ENCODE assay signal across 35 cellular contexts in the genomic region with DNA sequence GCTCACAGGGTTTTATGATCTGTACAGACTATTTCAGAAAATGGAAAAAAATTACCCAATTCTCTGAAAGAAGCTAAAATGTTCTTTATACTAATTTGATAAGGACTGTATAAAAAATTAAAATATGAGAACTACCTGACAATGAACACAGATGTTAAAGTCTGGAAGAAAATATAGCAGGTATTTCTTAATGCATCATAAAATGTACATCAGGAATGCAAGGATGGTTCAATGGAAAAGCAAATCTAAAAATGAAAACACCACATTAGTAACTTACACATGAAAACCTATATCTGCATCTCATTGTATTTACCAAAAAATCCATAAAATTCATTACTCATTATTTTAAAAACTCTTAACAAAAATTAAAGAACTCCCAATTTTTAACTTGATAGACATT. TPM values are rescaled to one million over a fixed set of nuclear protein-coding genes. Genes with fewer than 3 reads are reported as not detected.
"Had no signal": no experiment of that assay in that cellular context is flagged by ENCODE, and none has a peak within 500 bp of the region (broad histone marks: within the 10 kb centered on the region; RNA-seq: fewer than 3 reads in every experiment).

No MANE protein-coding gene starts in this region.

- H3K9me3 Mint-ChIP-seq: activated CD4-positive, alpha-beta T cell treated with anti-CD3 and anti-CD28 coated beads, Interleukin-2, amount 10 ng/mL, durations not matched to agents 24 days and 14 days; activated T-helper 2 cell treated with anti-CD3 and anti-CD28 coated beads, Interferon-gamma antibody, Interleukin-2, Interleukin-4, amounts not matched to agents 10 μg/mL and 5 μg/mL and 100 μg/mL, durations not matched to agents 14 hours and 24 hours and 36 hours; central memory CD8-positive, alpha-beta T cell; T-helper 1 cell treated with Interleukin-12 subunit alpha and Interleukin-12 subunit beta and Interleukin-4 antibody, amounts not matched to agents 30 μg/mL and 1 μg/mL, for 36 hours had no signal

- H3K4me3 ChIP-seq: adrenal gland, cardiac muscle cell had no signal

- FAIRE-seq: bronchial epithelial cell, TTC549 had no signal

- DNase-seq: activated B cell treated with CpG ODN at 0.5 μM for 24 hours; activated CD4-positive, alpha-beta memory T cell treated with anti-CD3 and anti-CD28 coated beads for 36 hours; activated CD4-positive, alpha-beta T cell treated with anti-CD3 and anti-CD28 coated beads for 4 hours; activated CD4-positive, alpha-beta T cell treated with anti-CD3 and anti-CD28 coated beads, Interleukin-2, amount 10 ng/mL, durations not matched to agents 24 days and 14 days; activated CD4-positive, alpha-beta T cell treated with anti-CD3 and anti-CD28 coated beads, Interleukin-2, amount 50 U/mL, for 1 hour; activated CD4-positive, alpha-beta T cell treated with anti-CD3 and anti-CD28 coated beads, Interleukin-2, amount 50 U/mL, for 4 hours; activated CD4-positive, CD25-positive, alpha-beta regulatory T cell treated with anti-CD3 and anti-CD28 coated beads, Interleukin-2, amount 50 U/mL, for 72 hours; activated CD8-positive, alpha-beta memory T cell treated with anti-CD3 and anti-CD28 coated beads for 24 hours; activated CD8-positive, alpha-beta memory T cell treated with anti-CD3 and anti-CD28 coated beads, Interleukin-2, amount 10 ng/mL, durations not matched to agents 7 days and 5 days; activated CD8-positive, alpha-beta memory T cell treated with anti-CD3 and anti-CD28 coated beads, Interleukin-2, amount 50 U/mL, for 48 hours; activated CD8-positive, alpha-beta T cell treated with anti-CD3 and anti-CD28 coated beads, Interleukin-2, amount 10 ng/mL, durations not matched to agents 7 days and 5 days; activated effector memory CD4-positive, alpha-beta T cell treated with Interleukin-2 at 50 U/mL for 16 hours; activated gamma-delta T cell; activated naive CD4-positive, alpha-beta T cell treated with anti-CD3 and anti-CD28 coated beads, Interleukin-2, amount 10 ng/mL, durations not matched to agents 7 days and 5 days; activated naive CD4-positive, alpha-beta T cell treated with Interleukin-2 at 50 U/mL for 16 hours; activated naive CD8-positive, alpha-beta T cell treated with anti-CD3 and anti-CD28 coated beads for 36 hours; activated T-cell treated with anti-CD3 and anti-CD28 coated beads, Interleukin-2, amount 50 U/mL, for 24 hours; activated T-cell treated with anti-CD3 and anti-CD28 coated beads, Interleukin-2, amount 50 U/mL, for 48 hours; adrenal gland; amniotic stem cell; aorta; caudate nucleus; cerebellar nuclear complex; T-helper 2 cell; T-helper 9 cell had no signal

- ATAC-seq: activated CD8-positive, alpha-beta memory T cell treated with anti-CD3 and anti-CD28 coated beads, Interleukin-2, amount 10 ng/mL, durations not matched to agents 7 days and 5 days; activated CD8-positive, alpha-beta T cell treated with anti-CD3 and anti-CD28 coated beads, Interleukin-2, amount 10 ng/mL, durations not matched to agents 7 days and 5 days; activated naive CD4-positive, alpha-beta T cell treated with anti-CD3 and anti-CD28 coated beads, Interleukin-2, amount 50 U/mL, for 72 hours had no signal

- H3K36me3 ChIP-seq: adrenal gland, cardiac muscle cell had no signal

- H3K27ac Mint-ChIP-seq: activated B cell treated with CpG ODN at 0.5 μM for 24 hours; activated CD4-positive, alpha-beta memory T cell treated with anti-CD3 and anti-CD28 coated beads for 36 hours; activated CD4-positive, alpha-beta T cell treated with anti-CD3 and anti-CD28 coated beads, Interleukin-2, amount 10 ng/mL, durations not matched to agents 24 days and 14 days; activated CD8-positive, alpha-beta memory T cell treated with anti-CD3 and anti-CD28 coated beads, Interleukin-2, amount 10 ng/mL, durations not matched to agents 7 days and 5 days; activated CD8-positive, alpha-beta T cell treated with anti-CD3 and anti-CD28 coated beads, Interleukin-2, amount 10 ng/mL, durations not matched to agents 7 days and 5 days; activated naive CD4-positive, alpha-beta T cell treated with anti-CD3 and anti-CD28 coated beads, Interleukin-2, amount 10 ng/mL, durations not matched to agents 7 days and 5 days; activated naive CD4-positive, alpha-beta T cell treated with anti-CD3 and anti-CD28 coated beads, Interleukin-2, amount 50 U/mL, for 72 hours; activated naive CD8-positive, alpha-beta T cell treated with anti-CD3 and anti-CD28 coated beads for 36 hours; activated T-cell treated with anti-CD3 and anti-CD28 coated beads, Interleukin-2, amount 50 U/mL, for 24 hours; activated T-helper 2 cell treated with anti-CD3 and anti-CD28 coated beads, Interferon-gamma antibody, Interleukin-2, Interleukin-4, amounts not matched to agents 10 μg/mL and 5 μg/mL and 100 μg/mL, durations not matched to agents 14 hours and 24 hours and 36 hours; brain; T-helper 1 cell treated with Interleukin-12 subunit alpha and Interleukin-12 subunit beta and Interleukin-4 antibody, amounts not matched to agents 30 μg/mL and 1 μg/mL, for 36 hours; T-helper 2 cell treated with Interferon-gamma antibody and Interleukin-4, amounts not matched to agents 5 μg/mL and 100 μg/mL, for 36 hours had no signal

- H3K4me3 Mint-ChIP-seq: activated B cell treated with CpG ODN at 0.5 μM for 24 hours; activated CD4-positive, alpha-beta memory T cell treated with anti-CD3 and anti-CD28 coated beads for 36 hours; activated CD4-positive, alpha-beta T cell treated with anti-CD3 and anti-CD28 coated beads, Interleukin-2, amount 10 ng/mL, durations not matched to agents 24 days and 14 days; activated CD8-positive, alpha-beta memory T cell treated with anti-CD3 and anti-CD28 coated beads, Interleukin-2, amount 10 ng/mL, durations not matched to agents 7 days and 5 days; activated CD8-positive, alpha-beta T cell treated with anti-CD3 and anti-CD28 coated beads, Interleukin-2, amount 10 ng/mL, durations not matched to agents 7 days and 5 days; activated naive CD4-positive, alpha-beta T cell treated with anti-CD3 and anti-CD28 coated beads, Interleukin-2, amount 10 ng/mL, durations not matched to agents 7 days and 5 days; activated naive CD8-positive, alpha-beta T cell treated with anti-CD3 and anti-CD28 coated beads for 36 hours; activated T-cell treated with anti-CD3 and anti-CD28 coated beads, Interleukin-2, amount 50 U/mL, for 24 hours; brain; central memory CD8-positive, alpha-beta T cell; T-helper 1 cell treated with Interleukin-12 subunit alpha and Interleukin-12 subunit beta and Interleukin-4 antibody, amounts not matched to agents 30 μg/mL and 1 μg/mL, for 36 hours; T-helper 2 cell treated with Interferon-gamma antibody and Interleukin-4, amounts not matched to agents 5 μg/mL and 100 μg/mL, for 36 hours had no signal

- H3K27ac ChIP-seq: adrenal gland, cardiac muscle cell, VCaP had no signal

- H3K27me3 Mint-ChIP-seq: activated B cell treated with CpG ODN at 0.5 μM for 24 hours; activated CD8-positive, alpha-beta memory T cell treated with anti-CD3 and anti-CD28 coated beads, Interleukin-2, amount 10 ng/mL, durations not matched to agents 7 days and 5 days; activated naive CD4-positive, alpha-beta T cell treated with anti-CD3 and anti-CD28 coated beads, Interleukin-2, amount 10 ng/mL, durations not matched to agents 7 days and 5 days; brain had no signal

- H3K4me1 Mint-ChIP-seq: activated B cell treated with CpG ODN at 0.5 μM for 24 hours; activated CD4-positive, alpha-beta T cell treated with anti-CD3 and anti-CD28 coated beads, Interleukin-2, amount 10 ng/mL, durations not matched to agents 24 days and 14 days; activated CD8-positive, alpha-beta memory T cell treated with anti-CD3 and anti-CD28 coated beads, Interleukin-2, amount 10 ng/mL, durations not matched to agents 7 days and 5 days; activated naive CD4-positive, alpha-beta T cell treated with anti-CD3 and anti-CD28 coated beads, Interleukin-2, amount 10 ng/mL, durations not matched to agents 7 days and 5 days; activated naive CD8-positive, alpha-beta T cell treated with anti-CD3 and anti-CD28 coated beads for 36 hours; central memory CD8-positive, alpha-beta T cell had no signal

- H3K27me3 ChIP-seq: adrenal gland, cardiac muscle cell had no signal

- H3K36me3 Mint-ChIP-seq: activated CD4-positive, alpha-beta memory T cell treated with anti-CD3 and anti-CD28 coated beads for 36 hours; activated CD8-positive, alpha-beta memory T cell treated with anti-CD3 and anti-CD28 coated beads, Interleukin-2, amount 10 ng/mL, durations not matched to agents 7 days and 5 days; activated naive CD4-positive, alpha-beta T cell treated with anti-CD3 and anti-CD28 coated beads, Interleukin-2, amount 10 ng/mL, durations not matched to agents 7 days and 5 days; activated naive CD4-positive, alpha-beta T cell treated with anti-CD3 and anti-CD28 coated beads, Interleukin-2, amount 50 U/mL, for 72 hours; activated naive CD8-positive, alpha-beta T cell treated with anti-CD3 and anti-CD28 coated beads for 36 hours; brain had no signal

- H3K4me1 ChIP-seq: adrenal gland had no signal

RNA-seq across cellular contexts. Expression of a gene that starts 39.4 kb away (rescaled TPM):
- total RNA-seq: activated CD4-positive, alpha-beta memory T cell treated with anti-CD3 and anti-CD28 coated beads for 36 hours; activated CD4-positive, alpha-beta T cell treated with anti-CD3 and anti-CD28 coated beads, Interleukin-2, amount 10 ng/mL, durations not matched to agents 24 days and 14 days; activated CD8-positive, alpha-beta memory T cell treated with anti-CD3 and anti-CD28 coated beads, Interleukin-2, amount 10 ng/mL, durations not matched to agents 7 days and 5 days; activated CD8-positive, alpha-beta T cell treated with anti-CD3 and anti-CD28 coated beads, Interleukin-2, amount 10 ng/mL, durations not matched to agents 7 days and 5 days; activated naive CD4-positive, alpha-beta T cell treated with anti-CD3 and anti-CD28 coated beads, Interleukin-2, amount 50 U/mL, for 72 hours; activated naive CD8-positive, alpha-beta T cell treated with anti-CD3 and anti-CD28 coated beads for 36 hours; activated T-helper 2 cell treated with anti-CD3 and anti-CD28 coated beads, Interferon-gamma antibody, Interleukin-2, Interleukin-4, amounts not matched to agents 10 μg/mL and 5 μg/mL and 100 μg/mL, durations not matched to agents 14 hours and 24 hours and 36 hours had no signal
